8 cellular contexts compared by ENCODE assay signal in the genomic region with DNA sequence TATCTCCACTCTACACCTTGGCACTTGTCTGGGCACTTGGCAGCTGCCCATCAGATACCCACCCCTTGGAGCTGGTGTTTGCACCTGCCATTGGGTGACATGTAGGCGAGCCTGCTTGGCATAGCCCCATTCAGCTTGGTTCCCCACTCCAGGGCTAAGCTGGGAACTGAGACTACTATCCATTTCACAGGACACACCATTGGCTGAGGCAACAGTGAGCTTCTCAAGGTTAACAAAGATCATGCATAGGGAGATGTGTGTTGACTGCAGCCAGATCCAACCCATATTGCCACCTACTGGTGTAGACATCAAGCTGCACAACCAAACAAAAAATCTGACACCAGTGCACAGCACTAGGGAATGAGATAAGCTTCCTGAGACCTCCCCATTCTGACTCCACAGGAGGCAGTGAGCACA.
A peak's percentile ranks its signal among the peaks of the same experiment; 100 is the strongest.
DNase-seq lines count a peak whose midpoint lies in the region; ATAC-seq and TF ChIP-seq lines count a peak whose summit lies in the region.

No MANE protein-coding gene starts in this region.

- peaks cover 16% of the 10 kb centered on the region for H3K4me1 ChIP-seq in A673 (ENCODE audit: insufficient read depth, low read length, poor library complexity, severe bottlenecking)
- no peaks in the 10 kb centered on the region for H3K4me1 ChIP-seq in transverse colon

- ATAC-seq in GM18867 (IDR thresholded peaks at IDR 0.05; ENCODE audit: unreplicated experiment), result peak; percentile 86
- ATAC-seq in HG02981 (IDR thresholded peaks at IDR 0.05; ENCODE audit: unreplicated experiment), result peak; percentile 90

- H3K36me3 ChIP-seq in A673 (ENCODE audit: insufficient read depth, low read length, poor library complexity, severe bottlenecking), result no peaks in the 10 kb centered on the region
- H3K36me3 ChIP-seq in transverse colon, result no peaks in the 10 kb centered on the region

- no peaks in the 10 kb centered on the region for H3K27me3 ChIP-seq in A673 (replicated peaks; ENCODE audit: insufficient read depth, low read depth, low read length, poor library complexity)
- no peaks in the 10 kb centered on the region for H3K27me3 ChIP-seq in transverse colon

- BruUV-seq in A673 (replicated peaks; lab: Mats Ljungman, UMichigan), result no TSS peak

- H3K27ac ChIP-seq in A673 (ENCODE audit: low read depth, low read length, poor library complexity, severe bottlenecking) (no peak overlapping the region), transverse colon (no peak overlapping the region)

- intact Hi-C loops in A673 (cut with micrococcal nuclease; ENCODE audit: unreplicated experiment), result loop anchor here (5.0 to 10.0 kb wide), 4 partner anchors 310 to 1390 kb away; a partner anchor contains a TSS
- intact Hi-C loops in transverse colon (cut with DNase I; ENCODE audit: low total_unique reads), result no loop called here

- DNase-seq in A673 (ENCODE audit: low spot score) (peak; percentile 79), NCI-H748 treated with DMSO at 0.1 percent for 48 hours (lab: John Stamatoyannopoulos, UW) (peak; percentile 51), fibroblast of pulmonary artery (ENCODE audit: low read depth) (peak; percentile 63), GM19238 (ENCODE audit: insufficient read length, low spot score) (no peak), NCI-H510A treated with DMSO at 0.1 percent for 48 hours (lab: John Stamatoyannopoulos, UW) (no peak), transverse colon (no peak)

- POLR2A ChIA-PET in A673 (lab: Charles Lee; ENCODE audit: low non-redundant PET), result interaction anchor here (0.6 kb wide), 1 partner anchor 1887 kb away, joined by 9 read pairs; no protein-coding TSS in a partner anchor

- no peak for TF ChIP-seq POLR2A in transverse colon (IDR thresholded peaks at IDR 0.05)

- TF ChIP-seq CTCF in A673 (conservative IDR thresholded peaks at IDR 0.05; ENCODE audit: low read depth, low read length) (peak; percentile 67), fibroblast of pulmonary artery (IDR thresholded peaks at IDR 0.05; ENCODE audit: low read length, missing control alignments) (peak; percentile 69), transverse colon (IDR thresholded peaks at IDR 0.05) (peak in 2 of 5 experiments; percentile 25 to 36)

- H3K4me3 ChIP-seq in A673 (ENCODE audit: low read depth, low read length, poor library complexity, severe bottlenecking), result no peak overlapping the region
- no peak overlapping the region for H3K4me3 ChIP-seq in fibroblast of pulmonary artery (replicated peaks; ENCODE audit: low read depth, low read length)
- H3K4me3 ChIP-seq in transverse colon, result no peak overlapping the region

- in situ Hi-C loops in transverse colon (cut with MboI; ENCODE audit: low pct_ligation_motif_present in 1 of 4, low pct_unique_long_range_greater_than_20kb in 1 of 4, low sequenced_read_pairs in 3 of 4), result no loop called here

- WGBS in transverse colon (ENCODE audit: low coverage in 1 of 2), 2 donors, result 62% methylated on average over 1 of the region's 1 CpG; no CpG with 5 or more reads in 1 of the 2 donors

- H3K9me3 ChIP-seq in A673 (ENCODE audit: low read depth, low read length, poor library complexity, severe bottlenecking) (no peaks in the 10 kb centered on the region), transverse colon (no peaks in the 10 kb centered on the region)

- no peak for TF ChIP-seq EP300 in transverse colon (IDR thresholded peaks at IDR 0.05; ENCODE audit: low read depth)

- CTCF ChIA-PET in A673 (lab: Charles Lee), result interaction anchor here (0.6 to 1.9 kb wide), 5 partner anchors 9 to 1924 kb away, joined by 3 to 6 read pairs (median 4); no protein-coding TSS in a partner anchor

Comparison
In these comparisons a context has a peak if more than half of its experiments do, and no peak if none do; other contexts are left out.
1. DNase-seq: peak in A673 (single experiment), NCI-H748 treated with DMSO at 0.1 percent for 48 hours (single experiment) and fibroblast of pulmonary artery (single experiment); none in GM19238 (single experiment), NCI-H510A treated with DMSO at 0.1 percent for 48 hours (single experiment) and transverse colon (single experiment).